In the genomic region with DNA sequence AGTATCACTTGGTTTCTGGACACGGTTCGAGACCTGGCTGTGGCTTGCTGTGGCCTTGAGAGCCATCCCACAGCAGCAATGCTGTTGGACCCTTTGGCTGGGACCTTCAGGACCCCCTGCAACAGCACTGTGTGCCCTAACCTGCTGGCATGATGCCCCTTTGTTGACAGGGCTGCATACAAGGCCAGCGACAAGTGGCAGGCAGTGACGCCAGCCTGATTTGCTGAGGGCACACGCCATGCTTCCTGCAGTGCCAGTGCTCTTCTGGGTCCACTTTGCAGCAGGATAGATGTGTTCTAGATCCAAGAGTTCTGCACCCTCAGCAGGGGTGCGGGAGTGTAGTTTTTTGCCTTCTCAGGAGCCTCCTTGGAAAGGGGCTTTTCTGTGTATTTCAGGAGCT, we compare ENCODE assay signal across 15 cellular contexts. TPM values are rescaled to one million over a fixed set of nuclear protein-coding genes. Genes with fewer than 3 reads are reported as not detected.
DNase-seq lines count a peak whose midpoint lies in the region; ATAC-seq and TF ChIP-seq lines count a peak whose summit lies in the region.
"Had no signal": no experiment of that assay in that cellular context is flagged by ENCODE, and none has a peak within 500 bp of the region (broad histone marks: within the 10 kb centered on the region; RNA-seq: fewer than 3 reads in every experiment).

No MANE protein-coding gene starts in this region.

- 60 to 67% methylated on average over 6 of the region's 6 CpGs for WGBS in heart right ventricle, 2 donors
- WGBS in ovary, 3 donors = 86 to 95% (median 95%) methylated on average over 6 of the region's 6 CpGs

- no peak for TF ChIP-seq CTCF in heart right ventricle (IDR thresholded peaks at IDR 0.05)
- no peak for TF ChIP-seq CTCF in ovary (IDR thresholded peaks at IDR 0.05)
- TF ChIP-seq CTCF in vagina (IDR thresholded peaks at IDR 0.05) = no peak
- no peak for TF ChIP-seq CTCF in type B pancreatic cell (conservative IDR thresholded peaks at IDR 0.05)

- no peak for TF ChIP-seq EP300 in ovary (IDR thresholded peaks at IDR 0.05)

- DNase-seq in activated naive CD4-positive, alpha-beta T cell treated with anti-CD3 and anti-CD28 coated beads, Interleukin-2, amount 50 U/mL, for 72 hours (ENCODE audit: low spot score in 2 of 2) = no peak
- DNase-seq in activated naive CD4-positive, alpha-beta T cell treated with anti-CD3 and anti-CD28 coated beads for 36 hours = no peak
- DNase-seq in heart right ventricle (peak in 1 of 2 donors; percentile 66), ovary (peak in 1 of 5 donors; percentile 45), vagina (ENCODE audit: extremely low spot score in 2 of 2) (no peak), AG08395 (ENCODE audit: low spot score) (no peak), type B pancreatic cell (ENCODE audit: extremely low spot score, unreplicated experiment) (no peak)
- DNase-seq: activated CD4-positive, alpha-beta T cell treated with anti-CD3 and anti-CD28 coated beads, Interleukin-2, amount 50 U/mL, for 1 hour; effector memory CD4-positive, alpha-beta T cell; foreskin melanocyte; NK-92 treated with Interleukin-12 subunit alpha and Interleukin-12 subunit beta, amount 100 ng/mL, for 24 hours; stimulated activated CD4-positive, alpha-beta T cell treated with anti-CD3 and anti-CD28 coated beads, Interleukin-1b, Interleukin-23, amount 100 ng/mL, for 48 hours; stimulated activated CD8-positive, alpha-beta memory T cell treated with anti-CD3 and anti-CD28 coated beads, Interleukin-4, amount 100 ng/mL, for 48 hours had no signal

- CTCF ChIA-PET in activated naive CD4-positive, alpha-beta T cell treated with anti-CD3 and anti-CD28 coated beads for 36 hours (lab: Charles Lee) = no interaction called here

- no peaks in the 10 kb centered on the region for H3K27me3 Mint-ChIP-seq in activated naive CD4-positive, alpha-beta T cell treated with anti-CD3 and anti-CD28 coated beads for 36 hours (ENCODE audit: low read depth)
- H3K27me3 Mint-ChIP-seq in type B pancreatic cell = no peaks in the 10 kb centered on the region

- H3K4me3 ChIP-seq in heart right ventricle (no peak overlapping the region), ovary (no peak overlapping the region), vagina (no peak overlapping the region)

- peaks cover 20 to 62% (median 36%) of the 10 kb centered on the region in 9 donors for H3K4me1 ChIP-seq in heart right ventricle
- H3K4me1 ChIP-seq in ovary (ENCODE audit: insufficient read depth) = peaks cover 23% of the 10 kb centered on the region
- peaks cover 25% of the 10 kb centered on the region for H3K4me1 ChIP-seq in vagina

- H3K27me3 ChIP-seq in heart right ventricle (no peaks in the 10 kb centered on the region), ovary (no peaks in the 10 kb centered on the region), vagina (no peaks in the 10 kb centered on the region)

- H3K4me3 Mint-ChIP-seq in activated naive CD4-positive, alpha-beta T cell treated with anti-CD3 and anti-CD28 coated beads for 36 hours = no peak overlapping the region
- H3K4me3 Mint-ChIP-seq in type B pancreatic cell = no peak overlapping the region
- H3K4me3 Mint-ChIP-seq: T-helper 2 cell treated with Interferon-gamma antibody and Interleukin-4, amounts not matched to agents 5 μg/mL and 100 μg/mL, for 36 hours had no signal

- ATAC-seq in activated naive CD4-positive, alpha-beta T cell treated with anti-CD3 and anti-CD28 coated beads, Interleukin-2, amount 50 U/mL, for 72 hours = no peak
- peak; percentile 4 to 71 (median 52) for ATAC-seq in heart right ventricle
- ATAC-seq in HG03097 (IDR thresholded peaks at IDR 0.05; ENCODE audit: low FRiP score, unreplicated experiment) = no peak

- peaks cover 4 to 8% of the 10 kb centered on the region in 2 donors for H3K9me3 Mint-ChIP-seq in activated naive CD4-positive, alpha-beta T cell treated with anti-CD3 and anti-CD28 coated beads, Interleukin-2, amount 50 U/mL, for 72 hours
- peaks cover 6% of the 10 kb centered on the region for H3K9me3 Mint-ChIP-seq in activated naive CD4-positive, alpha-beta T cell treated with anti-CD3 and anti-CD28 coated beads for 36 hours
- peaks cover 7% of the 10 kb centered on the region for H3K9me3 Mint-ChIP-seq in type B pancreatic cell

- H3K4me1 Mint-ChIP-seq in activated naive CD4-positive, alpha-beta T cell treated with anti-CD3 and anti-CD28 coated beads for 36 hours (ENCODE audit: low read depth) = no peaks in the 10 kb centered on the region
- peaks cover 17% of the 10 kb centered on the region for H3K4me1 Mint-ChIP-seq in type B pancreatic cell (ENCODE audit: unreplicated experiment)

- no peak for TF ChIP-seq POLR2A in ovary (IDR thresholded peaks at IDR 0.05)
- no peak for TF ChIP-seq POLR2A in vagina (IDR thresholded peaks at IDR 0.05)

- H3K36me3 Mint-ChIP-seq in activated naive CD4-positive, alpha-beta T cell treated with anti-CD3 and anti-CD28 coated beads, Interleukin-2, amount 50 U/mL, for 72 hours = peaks cover 9 to 18% of the 10 kb centered on the region in 2 donors
- H3K36me3 Mint-ChIP-seq in activated naive CD4-positive, alpha-beta T cell treated with anti-CD3 and anti-CD28 coated beads for 36 hours (ENCODE audit: low read depth) = peaks cover 28% of the 10 kb centered on the region
- peaks cover 16% of the 10 kb centered on the region for H3K36me3 Mint-ChIP-seq in type B pancreatic cell

- peaks cover 0 to 17% (median 0%) of the 10 kb centered on the region in 11 donors for H3K9me3 ChIP-seq in heart right ventricle
- H3K9me3 ChIP-seq in ovary = no peaks in the 10 kb centered on the region
- H3K9me3 ChIP-seq in vagina = no peaks in the 10 kb centered on the region

- peak overlapping the region; percentile 83 to 96 (median 92) for H3K27ac ChIP-seq in heart right ventricle
- peak overlapping the region; percentile 23 to 93 for H3K27ac ChIP-seq in ovary
- H3K27ac ChIP-seq in vagina = peak overlapping the region; percentile 82

- intact Hi-C loops in activated naive CD4-positive, alpha-beta T cell treated with anti-CD3 and anti-CD28 coated beads for 36 hours (cut with micrococcal nuclease) = no loop called here
- intact Hi-C loops in heart right ventricle (cut with DNase I) = loop anchor here in 5 of 10 donors (5.0 to 10.0 kb wide), 2 partner anchors 51 to 58 kb away; no protein-coding TSS in a partner anchor
- intact Hi-C loops in ovary (cut with DNase I) = no loop called here
- intact Hi-C loops in vagina (cut with DNase I) = loop anchor here (2.0 kb wide), 1 partner anchor 32 kb away; a partner anchor contains a TSS

- H3K36me3 ChIP-seq in heart right ventricle = peaks cover 0 to 40% (median 0%) of the 10 kb centered on the region in 9 donors
- H3K36me3 ChIP-seq in ovary = no peaks in the 10 kb centered on the region
- H3K36me3 ChIP-seq in vagina = peaks cover 0 to 11% of the 10 kb centered on the region in 2 donors

- H3K27ac Mint-ChIP-seq in activated naive CD4-positive, alpha-beta T cell treated with anti-CD3 and anti-CD28 coated beads, Interleukin-2, amount 50 U/mL, for 72 hours = peak overlapping the region; percentile 36 to 46
- H3K27ac Mint-ChIP-seq in activated naive CD4-positive, alpha-beta T cell treated with anti-CD3 and anti-CD28 coated beads for 36 hours = no peak overlapping the region
- no peak overlapping the region for H3K27ac Mint-ChIP-seq in type B pancreatic cell
- H3K27ac Mint-ChIP-seq: T-helper 2 cell treated with Interferon-gamma antibody and Interleukin-4, amounts not matched to agents 5 μg/mL and 100 μg/mL, for 36 hours had no signal

RNA-seq across cellular contexts. Expression of a gene that starts 32.8 kb away (rescaled TPM):
- 10 to 100 TPM; 20.5 to 28.1 TPM for total RNA-seq in activated naive CD4-positive, alpha-beta T cell treated with anti-CD3 and anti-CD28 coated beads, Interleukin-2, amount 50 U/mL, for 72 hours
- total RNA-seq in activated naive CD4-positive, alpha-beta T cell treated with anti-CD3 and anti-CD28 coated beads for 36 hours = 10 to 100 TPM; 24.8 to 26.5 TPM
- total RNA-seq in heart right ventricle = 100 to 1,000 TPM; 167 to 495 (median 266) TPM
- polyA plus RNA-seq in heart right ventricle = 100 to 1,000 TPM; 136 to 242 TPM
- 100 to 1,000 TPM in 1 of 7 donors, 10 to 100 TPM in 6; 37.4 to 101 (median 71.2) TPM for total RNA-seq in ovary
- 10 to 100 TPM; 37.5 to 59.9 TPM for polyA plus RNA-seq in ovary
- 44.9 TPM for total RNA-seq in vagina
- 21.0 and 29.7 TPM in 2 replicates for total RNA-seq in type B pancreatic cell (ENCODE audit: low replicate concordance)

Comparison
In these comparisons a context has a peak if more than half of its experiments do, and no peak if none do; other contexts are left out.
1. H3K27ac Mint-ChIP-seq: peak in activated naive CD4-positive, alpha-beta T cell treated with anti-CD3 and anti-CD28 coated beads, Interleukin-2, amount 50 U/mL, for 72 hours (2 of 2); none in activated naive CD4-positive, alpha-beta T cell treated with anti-CD3 and anti-CD28 coated beads for 36 hours (single experiment) and type B pancreatic cell (single experiment).
2. ATAC-seq: peak in heart right ventricle (8 of 8); none in activated naive CD4-positive, alpha-beta T cell treated with anti-CD3 and anti-CD28 coated beads, Interleukin-2, amount 50 U/mL, for 72 hours (0 of 2) and HG03097 (single experiment).
3. Peak in every context shown above with its lines, with median percentiles within 50 percentile points of each other: H3K27ac ChIP-seq.